Comparison of ENCODE assay signal across 18 cellular contexts in the genomic region with DNA sequence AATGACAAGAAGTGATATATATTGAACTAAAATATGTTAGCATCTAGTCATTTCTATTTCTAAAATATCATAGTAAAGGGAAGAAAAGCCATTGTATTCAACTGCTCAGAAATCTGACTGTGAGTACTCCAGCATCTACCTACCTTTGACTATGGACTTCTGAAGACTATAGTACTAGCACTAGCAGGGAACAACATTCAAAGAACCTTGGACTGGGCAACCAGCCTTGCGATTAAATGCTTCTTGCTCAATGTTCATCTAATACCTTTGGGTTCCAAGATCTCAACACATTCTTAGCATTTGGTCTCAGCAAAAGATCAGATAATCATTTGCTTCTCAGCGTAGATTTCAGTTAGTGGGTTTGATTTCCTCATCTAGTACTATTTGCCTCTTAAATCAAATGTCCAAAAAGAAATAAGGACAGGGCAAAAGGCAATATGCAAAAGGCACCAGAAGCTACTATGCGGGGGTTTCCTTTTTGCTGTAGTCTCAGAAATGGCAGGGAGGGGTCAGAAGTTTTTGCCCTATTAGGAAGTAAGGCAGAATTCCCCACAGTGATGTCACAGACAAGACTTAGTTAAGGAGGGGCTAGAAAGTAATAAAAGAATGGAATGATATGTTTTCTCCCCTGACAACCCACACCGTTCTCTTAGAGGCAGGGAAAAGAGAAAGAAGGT.
DNase-seq lines count a peak whose midpoint lies in the region; ATAC-seq, FAIRE-seq and TF ChIP-seq lines count a peak whose summit lies in the region.
"Had no signal": no experiment of that assay in that cellular context is flagged by ENCODE, and none has a peak within 500 bp of the region (broad histone marks: within the 10 kb centered on the region; RNA-seq: fewer than 3 reads in every experiment).

No MANE protein-coding gene starts in this region.

- H3K27ac ChIP-seq in GM12878 (ENCODE audit: control insufficient read depth, insufficient read depth): no peak overlapping the region
- H3K27ac ChIP-seq in naive thymus-derived CD4-positive, alpha-beta T cell (ENCODE audit: low read depth, low read length): no peak overlapping the region
- H3K27ac ChIP-seq in vagina: no peak overlapping the region
- H3K27ac ChIP-seq: psoas muscle had no signal

- RAD21 ChIA-PET in GM12878 (lab: Charles Lee; ENCODE audit: unreplicated experiment): no interaction called here

- peaks cover 0 to 8% (median 3%) of the 10 kb centered on the region in 5 donors for H3K27me3 Mint-ChIP-seq in naive thymus-derived CD4-positive, alpha-beta T cell
- H3K27me3 Mint-ChIP-seq in activated CD8-positive, alpha-beta T cell treated with anti-CD3 and anti-CD28 coated beads for 36 hours: peaks cover 9% of the 10 kb centered on the region
- H3K27me3 Mint-ChIP-seq: CD4-positive, alpha-beta memory T cell; stimulated activated naive B cell treated with anti-CD40 and anti-IgM and Interleukin-4, amounts not matched to agents 10 μg/mL and 1 μg/mL and 100 μg/mL, for 72 hours had no signal

- DNase-seq in left cardiac atrium (no peak), Right ventricle myocardium superior (no peak), GM12878 (ENCODE audit: low read depth, low spot score) (no peak), SW 1271 (lab: John Stamatoyannopoulos, UW) (no peak), OCI-M2 (lab: John Stamatoyannopoulos, UW; ENCODE audit: unreplicated experiment) (no peak), vagina (ENCODE audit: extremely low spot score in 2 of 2) (no peak)
- DNase-seq in naive thymus-derived CD4-positive, alpha-beta T cell: no peak
- no peak for DNase-seq in activated CD8-positive, alpha-beta T cell treated with anti-CD3 and anti-CD28 coated beads for 36 hours
- DNase-seq: CD4-positive, alpha-beta memory T cell; effector CD8-positive, alpha-beta T cell; immature natural killer cell; MM.1S; NCI-H1930; NCI-H446 treated with DMSO at 0.1 percent for 48 hours; psoas muscle; stimulated activated naive B cell treated with anti-CD40 and anti-IgM and Interleukin-4, amounts not matched to agents 10 μg/mL and 1 μg/mL and 100 μg/mL, for 72 hours had no signal

- TF ChIP-seq CTCF in GM12878 (IDR thresholded peaks at IDR 0.05 in 2 of 3, conservative IDR thresholded peaks at IDR 0.05 in 1 of 3; ENCODE audit: control insufficient read depth in 2 of 3, extremely low read depth in 1 of 3, insufficient read depth in 1 of 3, low read depth in 3 of 3, low read length in 3 of 3): no peak
- TF ChIP-seq CTCF in vagina (IDR thresholded peaks at IDR 0.05): no peak
- TF ChIP-seq CTCF in activated CD8-positive, alpha-beta T cell treated with anti-CD3 and anti-CD28 coated beads for 36 hours (IDR thresholded peaks at IDR 0.05): no peak

- CTCF ChIA-PET in GM12878 (lab: Yijun Ruan, JAX): no interaction called here
- CTCF ChIA-PET in naive thymus-derived CD4-positive, alpha-beta T cell (lab: Charles Lee): no interaction called here
- CTCF ChIA-PET in activated CD8-positive, alpha-beta T cell treated with anti-CD3 and anti-CD28 coated beads for 36 hours (lab: Charles Lee): no interaction called here

- WGBS in GM12878 (ENCODE audit: insufficient coverage, insufficient replicate concordance, low lambda C conversion rate, missing lambda C conversion rate): 68% methylated on average over 4 of the region's 4 CpGs

- H3K9me3 Mint-ChIP-seq in naive thymus-derived CD4-positive, alpha-beta T cell: peaks cover 0 to 17% (median 0%) of the 10 kb centered on the region in 11 donors
- H3K9me3 Mint-ChIP-seq in activated CD8-positive, alpha-beta T cell treated with anti-CD3 and anti-CD28 coated beads for 36 hours: no peaks in the 10 kb centered on the region
- H3K9me3 Mint-ChIP-seq: natural killer cell treated with Interleukin-12 subunit alpha and Interleukin-12 subunit beta and Interleukin-15 and Interleukin-18, amount 100 ng/mL, for 72 hours had no signal

- no peaks in the 10 kb centered on the region for H3K79me2 ChIP-seq in GM12878 (ENCODE audit: control insufficient read depth, insufficient read depth, low read length)

- FAIRE-seq in GM12878 (lab: Jason Lieb, UNC): no peak

- no peaks in the 10 kb centered on the region for H3K9me3 ChIP-seq in GM12878 (replicated peaks; ENCODE audit: control insufficient read depth, insufficient read depth, low read length)
- no peaks in the 10 kb centered on the region for H3K9me3 ChIP-seq in naive thymus-derived CD4-positive, alpha-beta T cell (ENCODE audit: control insufficient read depth in 2 of 3, low read length in 3 of 3)
- no peaks in the 10 kb centered on the region for H3K9me3 ChIP-seq in vagina
- H3K9me3 ChIP-seq: HAP-1, psoas muscle had no signal

- peaks cover 0 to 86% (median 8%) of the 10 kb centered on the region in 7 donors for H3K4me1 Mint-ChIP-seq in naive thymus-derived CD4-positive, alpha-beta T cell
- H3K4me1 Mint-ChIP-seq in activated CD8-positive, alpha-beta T cell treated with anti-CD3 and anti-CD28 coated beads for 36 hours (ENCODE audit: low read depth): peaks cover 26% of the 10 kb centered on the region

- H3K4me1 ChIP-seq in GM12878 (ENCODE audit: control insufficient read depth, insufficient read depth, low read length): peaks cover 5% of the 10 kb centered on the region
- H3K4me1 ChIP-seq in naive thymus-derived CD4-positive, alpha-beta T cell (ENCODE audit: control insufficient read depth in 2 of 2, insufficient read depth in 2 of 2, low read length in 2 of 2): no peaks in the 10 kb centered on the region
- peaks cover 26% of the 10 kb centered on the region for H3K4me1 ChIP-seq in vagina
- H3K4me1 ChIP-seq: psoas muscle had no signal

- no peak overlapping the region for H3K4me3 ChIP-seq in GM12878
- H3K4me3 ChIP-seq in naive thymus-derived CD4-positive, alpha-beta T cell (ENCODE audit: low read length): no peak overlapping the region
- no peak overlapping the region for H3K4me3 ChIP-seq in vagina
- H3K4me3 ChIP-seq: HAP-1, psoas muscle had no signal

- no peak overlapping the region for H3K9ac ChIP-seq in GM12878 (ENCODE audit: control insufficient read depth, insufficient read depth, low read length)

- H3K36me3 Mint-ChIP-seq in naive thymus-derived CD4-positive, alpha-beta T cell: peaks cover 0 to 63% (median 0%) of the 10 kb centered on the region in 5 donors
- no peaks in the 10 kb centered on the region for H3K36me3 Mint-ChIP-seq in activated CD8-positive, alpha-beta T cell treated with anti-CD3 and anti-CD28 coated beads for 36 hours (ENCODE audit: low read depth)
- H3K36me3 Mint-ChIP-seq: CD4-positive, alpha-beta memory T cell; immature natural killer cell; natural killer cell treated with Interleukin-12 subunit alpha and Interleukin-12 subunit beta and Interleukin-15 and Interleukin-18, amount 100 ng/mL, for 72 hours had no signal

- H4K20me1 ChIP-seq in GM12878 (ENCODE audit: control insufficient read depth, insufficient read depth): no peaks in the 10 kb centered on the region

- TF ChIP-seq EP300 in GM12878 (IDR thresholded peaks at IDR 0.05; ENCODE audit: borderline replicate concordance in 1 of 2, control insufficient read depth in 1 of 2, low read depth in 2 of 2, low read length in 2 of 2): no peak

- no peaks in the 10 kb centered on the region for H3K36me3 ChIP-seq in GM12878 (ENCODE audit: control insufficient read depth in 2 of 2, insufficient read depth in 2 of 2, low read length in 1 of 2)
- no peaks in the 10 kb centered on the region for H3K36me3 ChIP-seq in naive thymus-derived CD4-positive, alpha-beta T cell (ENCODE audit: control insufficient read depth in 2 of 3, insufficient read depth in 3 of 3, low read length in 3 of 3)
- no peaks in the 10 kb centered on the region for H3K36me3 ChIP-seq in vagina
- H3K36me3 ChIP-seq: HAP-1 had no signal

- TF ChIP-seq RAD21 in GM12878 (IDR thresholded peaks at IDR 0.05; ENCODE audit: insufficient read depth, low read depth, low read length): no peak

- in situ Hi-C loops in GM12878 (cut with MboI): no loop called here

- intact Hi-C loops in left cardiac atrium (cut with DNase I): no loop called here
- intact Hi-C loops in Right ventricle myocardium superior (cut with DNase I): no loop called here
- intact Hi-C loops in GM12878 (cut with micrococcal nuclease; ENCODE audit: unreplicated experiment): no loop called here
- intact Hi-C loops in naive thymus-derived CD4-positive, alpha-beta T cell (cut with micrococcal nuclease): no loop called here
- intact Hi-C loops in vagina (cut with DNase I): no loop called here
- intact Hi-C loops in activated CD8-positive, alpha-beta T cell treated with anti-CD3 and anti-CD28 coated beads for 36 hours (cut with micrococcal nuclease): no loop called here

- TF ChIP-seq POLR2A in GM12878 (IDR thresholded peaks at IDR 0.05; ENCODE audit: low read depth, low read length) (no peak), vagina (IDR thresholded peaks at IDR 0.05) (no peak)

- ATAC-seq in left cardiac atrium: peak; percentile 34 to 35
- ATAC-seq in Right ventricle myocardium superior (ENCODE audit: poor library complexity): no peak
- ATAC-seq in GM12878: peak; percentile 49
- peak; percentile 44 for ATAC-seq in naive thymus-derived CD4-positive, alpha-beta T cell
- ATAC-seq in activated CD8-positive, alpha-beta T cell treated with anti-CD3 and anti-CD28 coated beads for 36 hours: no peak
- ATAC-seq: natural killer cell treated with Interleukin-12 subunit alpha and Interleukin-12 subunit beta and Interleukin-15 and Interleukin-18, amount 100 ng/mL, for 72 hours; psoas muscle had no signal

- peak overlapping the region in 1 of 10 donors; percentile 13 for H3K4me3 Mint-ChIP-seq in naive thymus-derived CD4-positive, alpha-beta T cell
- no peak overlapping the region for H3K4me3 Mint-ChIP-seq in activated CD8-positive, alpha-beta T cell treated with anti-CD3 and anti-CD28 coated beads for 36 hours
- H3K4me3 Mint-ChIP-seq: CD4-positive, alpha-beta memory T cell; immature natural killer cell; natural killer cell treated with Interleukin-12 subunit alpha and Interleukin-12 subunit beta and Interleukin-15 and Interleukin-18, amount 100 ng/mL, for 72 hours; stimulated activated naive B cell treated with anti-CD40 and anti-IgM and Interleukin-4, amounts not matched to agents 10 μg/mL and 1 μg/mL and 100 μg/mL, for 72 hours had no signal

- no peak overlapping the region for H3K27ac Mint-ChIP-seq in naive thymus-derived CD4-positive, alpha-beta T cell
- no peak overlapping the region for H3K27ac Mint-ChIP-seq in activated CD8-positive, alpha-beta T cell treated with anti-CD3 and anti-CD28 coated beads for 36 hours
- H3K27ac Mint-ChIP-seq: CD4-positive, alpha-beta memory T cell; immature natural killer cell; natural killer cell treated with Interleukin-12 subunit alpha and Interleukin-12 subunit beta and Interleukin-15 and Interleukin-18, amount 100 ng/mL, for 72 hours; stimulated activated naive B cell treated with anti-CD40 and anti-IgM and Interleukin-4, amounts not matched to agents 10 μg/mL and 1 μg/mL and 100 μg/mL, for 72 hours had no signal

- H3K27me3 ChIP-seq in GM12878 (replicated peaks in 1 of 2; ENCODE audit: control insufficient read depth in 2 of 2, insufficient read depth in 2 of 2, low read length in 1 of 2) (no peaks in the 10 kb centered on the region), vagina (no peaks in the 10 kb centered on the region)
- no peaks in the 10 kb centered on the region for H3K27me3 ChIP-seq in naive thymus-derived CD4-positive, alpha-beta T cell (ENCODE audit: control insufficient read depth in 2 of 2, insufficient read depth in 2 of 2, low read length in 2 of 2)

- SMC1A ChIA-PET in GM12878 (lab: Charles Lee; ENCODE audit: uncharacterized antibody, unreplicated experiment): no interaction called here

- BruUV-seq in GM12878 (replicated peaks; lab: Mats Ljungman, UMichigan): no TSS peak

- POLR2A ChIA-PET in GM12878 (lab: Charles Lee): no interaction called here
- POLR2A ChIA-PET in naive thymus-derived CD4-positive, alpha-beta T cell (lab: Charles Lee): no interaction called here
- POLR2A ChIA-PET in activated CD8-positive, alpha-beta T cell treated with anti-CD3 and anti-CD28 coated beads for 36 hours (lab: Charles Lee): no interaction called here

- no peak overlapping the region; the same call in 1 of the 2 replicates for H2AFZ ChIP-seq in GM12878 (ENCODE audit: control insufficient read depth, low read depth, low read length)

- H3K4me2 ChIP-seq in GM12878 (ENCODE audit: control insufficient read depth, insufficient read depth): no peak overlapping the region

Comparison
In these comparisons a context has a peak if more than half of its experiments do, and no peak if none do; other contexts are left out.
1. ATAC-seq: peak in left cardiac atrium (2 of 2), GM12878 (single experiment) and naive thymus-derived CD4-positive, alpha-beta T cell (single experiment); none in Right ventricle myocardium superior (single experiment) and activated CD8-positive, alpha-beta T cell treated with anti-CD3 and anti-CD28 coated beads for 36 hours (single experiment).